Comparison of ENCODE assay signal across 8 cellular contexts in the genomic region with DNA sequence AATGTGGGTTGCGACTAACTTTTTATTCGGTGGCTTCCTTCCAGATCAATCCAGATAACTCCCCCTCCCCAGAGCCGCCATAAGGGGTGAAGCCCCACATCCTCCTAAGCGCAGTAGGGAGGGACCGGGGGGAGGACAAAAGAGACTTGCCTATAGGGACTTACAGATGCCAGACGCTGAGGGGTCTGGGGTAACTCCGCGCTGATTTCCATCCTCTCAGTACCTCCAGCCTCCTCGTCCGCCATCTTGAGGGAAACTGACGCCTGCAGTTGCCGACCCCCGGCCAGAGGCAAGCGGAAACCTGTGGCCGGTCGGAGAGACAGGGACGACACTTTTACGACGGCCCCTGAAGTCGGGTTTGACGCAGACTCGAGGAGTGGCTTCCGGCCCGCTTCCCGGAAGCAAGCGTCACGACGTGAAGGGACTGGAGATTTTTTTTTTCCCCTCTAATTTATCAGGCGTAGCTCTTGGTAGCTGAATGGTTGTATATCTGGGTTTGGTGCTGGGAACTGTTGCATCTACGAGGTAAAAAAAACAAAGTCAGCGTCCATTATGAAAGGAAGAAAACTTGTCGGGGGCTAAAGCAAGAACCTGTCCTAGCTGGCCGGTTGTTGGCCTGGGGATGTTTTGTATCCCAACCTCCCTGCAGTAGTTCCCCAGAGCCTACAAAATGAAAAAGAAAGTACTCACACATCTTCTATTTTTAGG. TPM values are rescaled to one million over a fixed set of nuclear protein-coding genes. Genes with fewer than 3 reads are reported as not detected.
DNase-seq lines count a peak whose midpoint lies in the region; ATAC-seq and TF ChIP-seq lines count a peak whose summit lies in the region.

Gene UBR1 (minus strand): TSS at position 261 of the 708 bp plus-strand sequence. CDS start 16 bp downstream, at position 245.

- TF ChIP-seq CTCF in Calu3 (IDR thresholded peaks at IDR 0.05; ENCODE audit: unreplicated experiment): no peak

- no TSS peak for BruUV-seq in Calu3 (replicated peaks; lab: Mats Ljungman, UMichigan)

- no peaks in the 10 kb centered on the region for H3K9me3 Mint-ChIP-seq in Calu3 (ENCODE audit: low read depth, unreplicated experiment)

- H3K4me3 Mint-ChIP-seq in Calu3 (ENCODE audit: low read depth, unreplicated experiment): peak within 1 kb of the TSS; percentile 82

- CTCF ChIA-PET in Calu3 (lab: Charles Lee): interaction anchor here (0.6 kb wide), 1 partner anchor 10 kb away, joined by 4 read pairs; no protein-coding TSS in a partner anchor

- DNase-seq in Calu3: peak; percentile 74
- peak; percentile 50 for DNase-seq in HuH-7.5 (ENCODE audit: low spot score)
- DNase-seq in OCI-M1 (lab: John Stamatoyannopoulos, UW): peak; percentile 96
- DNase-seq in activated T-cell treated with anti-CD3 and anti-CD28 coated beads for 24 hours (ENCODE audit: low read depth): peak; percentile 84
- peak; percentile 87 for DNase-seq in epidermal melanocyte (ENCODE audit: insufficient read length, low spot score)
- peak; percentile 92 for DNase-seq in midbrain (lab: John Stamatoyannopoulos, UW)
- peak; percentile 77 to 79 for DNase-seq in stimulated activated CD8-positive, alpha-beta memory T cell treated with anti-CD3 and anti-CD28 coated beads, Interleukin-2, amount 100 ng/mL, for 1 hour (ENCODE audit: low read depth in 2 of 2)

- intact Hi-C loops in Calu3 (cut with micrococcal nuclease; ENCODE audit: unreplicated experiment): loop anchor here (2.0 kb wide), 1 partner anchor 29 kb away; no protein-coding TSS in a partner anchor

- peak within 1 kb of the TSS; percentile 83 for H3K27ac Mint-ChIP-seq in Calu3 (ENCODE audit: unreplicated experiment)

- peaks cover 21% of the 10 kb centered on the region for H3K36me3 Mint-ChIP-seq in Calu3 (ENCODE audit: insufficient read depth, unreplicated experiment)

- H3K27me3 Mint-ChIP-seq in Calu3 (ENCODE audit: unreplicated experiment): no peaks in the 10 kb centered on the region

- H3K4me1 Mint-ChIP-seq in Calu3 (ENCODE audit: low read depth, unreplicated experiment): peaks cover 13% of the 10 kb centered on the region

- peak; percentile 83 for ATAC-seq in GM21515 (IDR thresholded peaks at IDR 0.05; ENCODE audit: unreplicated experiment)

RNA-seq across cellular contexts. Expression of gene UBR1, which starts in this region (rescaled TPM):
- 15.8 and 18.6 TPM in 2 replicates for total RNA-seq in Calu3 (2022)

Comparison
In these comparisons a context has a peak if more than half of its experiments do, and no peak if none do; other contexts are left out.
1. Peak in every context shown above with its lines: DNase-seq and ATAC-seq.